ENCODE assay signal across 22 cellular contexts in genomic region chr11:27354359-27354965, GRCh38. TPM values are rescaled to one million over a fixed set of nuclear protein-coding genes. Genes with fewer than 3 reads are reported as not detected.
DNase-seq lines count a peak whose midpoint lies in the region; ATAC-seq and TF ChIP-seq lines count a peak whose summit lies in the region.
"Had no signal": no experiment of that assay in that cellular context is flagged by ENCODE, and none has a peak within 500 bp of the region (broad histone marks: within the 10 kb centered on the region; RNA-seq: fewer than 3 reads in every experiment).

No MANE protein-coding gene starts in this region.

- peaks cover 9% of the 10 kb centered on the region for H3K36me3 Mint-ChIP-seq in Caco-2 (ENCODE audit: insufficient read depth, unreplicated experiment)
- H3K36me3 Mint-ChIP-seq: natural killer cell; stimulated activated effector memory CD8-positive, alpha-beta T cell treated with anti-CD3 and anti-CD28 coated beads, Interleukin-12 subunit alpha, Interleukin-12 subunit beta, amount 100 ng/mL, for 72 hours had no signal

- BruUV-seq in Caco-2 (replicated peaks; lab: Mats Ljungman, UMichigan), result no TSS peak

- H3K4me3 Mint-ChIP-seq in Caco-2 (ENCODE audit: unreplicated experiment), result no peak overlapping the region
- H3K4me3 Mint-ChIP-seq: activated T-cell treated with anti-CD3 and anti-CD28 coated beads, Interleukin-2, amount 50 U/mL, for 24 hours; natural killer cell; stimulated activated effector memory CD8-positive, alpha-beta T cell treated with anti-CD3 and anti-CD28 coated beads, Interleukin-12 subunit alpha, Interleukin-12 subunit beta, amount 100 ng/mL, for 72 hours had no signal

- DNase-seq in Caco-2 (peak in 1 of 2 experiments; percentile 38), amniotic epithelial cell (ENCODE audit: low read depth) (peak; percentile 24), mucosa of descending colon (peak in 1 of 3 donors; percentile 19), upper lobe of right lung (no peak), esophagus squamous epithelium (lab: John Stamatoyannopoulos, UW) (no peak)
- no peak for DNase-seq in activated CD4-positive, alpha-beta T cell treated with anti-CD3 and anti-CD28 coated beads for 48 hours
- DNase-seq: activated naive CD4-positive, alpha-beta T cell; activated T-cell treated with anti-CD3 and anti-CD28 coated beads, Interleukin-2, amount 50 U/mL, for 24 hours; caudate nucleus; DND-41; foreskin melanocyte; hippocampal formation; islet precursor cell; mesendoderm; natural killer cell; NCI-H1694 treated with DMSO at 0.1 percent for 48 hours; NCI-H510A; RPMI8226; T-helper 9 cell had no signal

- no peaks in the 10 kb centered on the region for H3K9me3 Mint-ChIP-seq in Caco-2 (ENCODE audit: unreplicated experiment)
- H3K9me3 Mint-ChIP-seq: activated T-cell treated with anti-CD3 and anti-CD28 coated beads, Interleukin-2, amount 50 U/mL, for 24 hours; natural killer cell; stimulated activated effector memory CD8-positive, alpha-beta T cell treated with anti-CD3 and anti-CD28 coated beads, Interleukin-12 subunit alpha, Interleukin-12 subunit beta, amount 100 ng/mL, for 72 hours had no signal

- H3K4me1 ChIP-seq in Caco-2, result peaks cover 35% of the 10 kb centered on the region
- H3K4me1 ChIP-seq in HEK293 (ENCODE audit: control insufficient read depth, insufficient read depth, low read length), result 0 out of 2 replicates have a peak, but pooled peaks cover 6% of the 10 kb centered on the region
- peaks cover 6% of the 10 kb centered on the region for H3K4me1 ChIP-seq in mucosa of descending colon (ENCODE audit: low read depth)
- H3K4me1 ChIP-seq in upper lobe of right lung, result no peaks in the 10 kb centered on the region
- H3K4me1 ChIP-seq in esophagus squamous epithelium, result peaks cover 0 to 65% (median 0%) of the 10 kb centered on the region in 3 donors

- no peak overlapping the region for H3K27ac ChIP-seq in HEK293 (ENCODE audit: extremely low read depth, low read depth, low read length)
- H3K27ac ChIP-seq in upper lobe of right lung, result no peak overlapping the region
- H3K27ac ChIP-seq in esophagus squamous epithelium, result no peak overlapping the region
- H3K27ac ChIP-seq: thoracic aorta had no signal

- whole genome bisulfite sequencing in esophagus squamous epithelium, 2 donors, result 78 to 86% methylated on average over 5 of the region's 5 CpGs

- no peaks in the 10 kb centered on the region for H3K9me3 ChIP-seq in Caco-2
- H3K9me3 ChIP-seq in HEK293 (ENCODE audit: control insufficient read depth, insufficient read depth, low read depth, low read length), result no peaks in the 10 kb centered on the region; the same call in 1 of the 2 replicates
- H3K9me3 ChIP-seq in mucosa of descending colon, result no peaks in the 10 kb centered on the region
- H3K9me3 ChIP-seq in upper lobe of right lung, result no peaks in the 10 kb centered on the region
- H3K9me3 ChIP-seq in esophagus squamous epithelium, result no peaks in the 10 kb centered on the region
- H3K9me3 ChIP-seq: thoracic aorta had no signal

- intact Hi-C loops in Caco-2 (cut with micrococcal nuclease; ENCODE audit: unreplicated experiment) (loop anchor here (1.0 kb wide), 2 partner anchors 9 to 20 kb away; partner anchors contain the start of gene CCDC34), mucosa of descending colon (cut with DNase I, micrococcal nuclease) (no loop called here), upper lobe of right lung (cut with DNase I) (no loop called here), esophagus squamous epithelium (cut with DNase I) (no loop called here)

- POLR2A ChIA-PET in Caco-2 (lab: Charles Lee), result no interaction called here
- POLR2A ChIA-PET in HEK293 (lab: Yijun Ruan, JAX), result no interaction called here

- TF ChIP-seq POLR2A in esophagus squamous epithelium (IDR thresholded peaks at IDR 0.05), result no peak

- no peaks in the 10 kb centered on the region for H3K27me3 ChIP-seq in Caco-2 (replicated peaks; ENCODE audit: control insufficient read depth, insufficient read depth, low read length)
- H3K27me3 ChIP-seq in upper lobe of right lung, result no peaks in the 10 kb centered on the region
- no peaks in the 10 kb centered on the region for H3K27me3 ChIP-seq in esophagus squamous epithelium

- peaks cover 46% of the 10 kb centered on the region for H3K4me1 Mint-ChIP-seq in Caco-2 (ENCODE audit: low read depth, unreplicated experiment)
- H3K4me1 Mint-ChIP-seq: natural killer cell had no signal

- no peak overlapping the region for H3K4me3 ChIP-seq in Caco-2 (ENCODE audit: low read depth, low read length)
- no peak overlapping the region for H3K4me3 ChIP-seq in HEK293 (ENCODE audit: low read depth, low read length)
- H3K4me3 ChIP-seq in mucosa of descending colon, result no peak overlapping the region
- H3K4me3 ChIP-seq in upper lobe of right lung, result no peak overlapping the region
- H3K4me3 ChIP-seq in esophagus squamous epithelium, result no peak overlapping the region
- H3K4me3 ChIP-seq: thoracic aorta had no signal

- no peak for TF ChIP-seq CTCF in Caco-2 (IDR thresholded peaks at IDR 0.05; ENCODE audit: insufficient read depth in 1 of 2, low read depth in 1 of 2, low read length in 1 of 2, severe bottlenecking in 1 of 2, unreplicated experiment in 1 of 2)
- no peak for TF ChIP-seq CTCF in HEK293 (tag by site-specific recombination; IDR thresholded peaks at IDR 0.05)
- TF ChIP-seq CTCF in mucosa of descending colon (IDR thresholded peaks at IDR 0.05), result no peak
- TF ChIP-seq CTCF in upper lobe of right lung (IDR thresholded peaks at IDR 0.05), result no peak
- no peak for TF ChIP-seq CTCF in esophagus squamous epithelium (IDR thresholded peaks at IDR 0.05)

- no peaks in the 10 kb centered on the region for H3K27me3 Mint-ChIP-seq in Caco-2 (ENCODE audit: insufficient read depth, unreplicated experiment)
- H3K27me3 Mint-ChIP-seq: activated T-cell treated with anti-CD3 and anti-CD28 coated beads, Interleukin-2, amount 50 U/mL, for 24 hours had no signal

- peak; percentile 72 for ATAC-seq in mucosa of descending colon
- ATAC-seq in upper lobe of right lung, result no peak
- ATAC-seq: natural killer cell had no signal

- H3K27ac Mint-ChIP-seq in Caco-2 (ENCODE audit: unreplicated experiment), result peak overlapping the region; percentile 14
- H3K27ac Mint-ChIP-seq: activated T-cell treated with anti-CD3 and anti-CD28 coated beads, Interleukin-2, amount 50 U/mL, for 24 hours; natural killer cell; stimulated activated effector memory CD8-positive, alpha-beta T cell treated with anti-CD3 and anti-CD28 coated beads, Interleukin-12 subunit alpha, Interleukin-12 subunit beta, amount 100 ng/mL, for 72 hours had no signal

- CTCF ChIA-PET in Caco-2 (lab: Charles Lee), result interaction anchor here (0.7 kb wide), 1 partner anchor 187 kb away, joined by 5 read pairs; no protein-coding TSS in a partner anchor
- CTCF ChIA-PET in HEK293 (lab: Yijun Ruan, JAX), result no interaction called here

- H3K36me3 ChIP-seq in Caco-2 (ENCODE audit: control insufficient read depth, insufficient read depth, low read length) (0 out of 2 replicates have a peak, but pooled peaks cover 1% of the 10 kb centered on the region), HEK293 (ENCODE audit: control insufficient read depth in 2 of 2, insufficient read depth in 1 of 2, low read length in 2 of 2) (no peaks in the 10 kb centered on the region), mucosa of descending colon (ENCODE audit: low read depth) (no peaks in the 10 kb centered on the region), upper lobe of right lung (no peaks in the 10 kb centered on the region), esophagus squamous epithelium (no peaks in the 10 kb centered on the region)
- H3K36me3 ChIP-seq: thoracic aorta had no signal

TF ChIP-seq in HEK293, 187 proteins besides CTCF, POLR2A, EP300 and RAD21 (continues in another document):
- TF ChIP-seq SCRT2 (tag by site-specific recombination; IDR thresholded peaks at IDR 0.05), result 0 out of 2 replicates have a peak, but pooled peaks have one; percentile 12
- TF ChIP-seq ZNF776 (tag by site-specific recombination; IDR thresholded peaks at IDR 0.05; ENCODE audit: borderline replicate concordance), result no peak
- TF ChIP-seq ZNF426 (tag by site-specific recombination; IDR thresholded peaks at IDR 0.05), result no peak
- TF ChIP-seq ZNF140 (tag by site-specific recombination; IDR thresholded peaks at IDR 0.05), result no peak
- peak; percentile 14; the same call in 1 of the 2 replicates for TF ChIP-seq PATZ1 (tag by site-specific recombination; IDR thresholded peaks at IDR 0.05)
- TF ChIP-seq SCRT1 (tag by site-specific recombination; IDR thresholded peaks at IDR 0.05; ENCODE audit: borderline replicate concordance), result 0 out of 2 replicates have a peak, but pooled peaks have one; percentile 16
- peak; percentile 23; the same call in 1 of the 2 replicates for TF ChIP-seq FEZF1 (tag by site-specific recombination; IDR thresholded peaks at IDR 0.05)
- 0 out of 2 replicates have a peak, but pooled peaks have one; percentile 35 for TF ChIP-seq TCF7L2 (IDR thresholded peaks at IDR 0.05; ENCODE audit: borderline replicate concordance, low read depth, low read length)
- no peak for TF ChIP-seq ZNF214 (tag by site-specific recombination; IDR thresholded peaks at IDR 0.05; ENCODE audit: borderline replicate concordance)
- TF ChIP-seq ZNF302 (tag by site-specific recombination; IDR thresholded peaks at IDR 0.05; ENCODE audit: low read depth), result no peak
- peak; percentile 41; the same call in 1 of the 2 replicates for TF ChIP-seq ZEB2 (tag by site-specific recombination; IDR thresholded peaks at IDR 0.05)

RNA-seq across cellular contexts. Expression of gene CCDC34, which starts 8.6 kb away (rescaled TPM):
- total RNA-seq in Caco-2 (2022) (25.0 and 25.7 TPM in 2 replicates), mucosa of descending colon (10 to 100 TPM in 2 of 3 donors, 1 to 10 TPM in 1; 7.2 to 11.2 (median 10.1) TPM), upper lobe of right lung (1.6 TPM), esophagus squamous epithelium (10 to 100 TPM in 1 of 4 donors, 1 to 10 TPM in 3; 1.3 to 10.4 (median 5.2) TPM)
